19 cellular contexts compared by ENCODE assay signal in genomic region chr1:212962509-212962908, GRCh38.
"Had no signal": no experiment of that assay in that cellular context is flagged by ENCODE, and none has a peak within 500 bp of the region (broad histone marks: within the 10 kb centered on the region; RNA-seq: fewer than 3 reads in every experiment).

No MANE protein-coding gene starts in this region.

- H3K4me1 ChIP-seq: body of pancreas, lower lobe of right lung, parathyroid adenoma, testis had no signal

- H3K4me1 Mint-ChIP-seq: activated CD4-positive, alpha-beta memory T cell treated with anti-CD3 and anti-CD28 coated beads, Interleukin-2, amount 10 ng/mL, durations not matched to agents 7 days and 5 days; mesothelial cell of epicardium had no signal

- H3K79me2 ChIP-seq: parathyroid adenoma had no signal

- H3K27me3 Mint-ChIP-seq: type B pancreatic cell had no signal

- H3K27ac ChIP-seq: body of pancreas, lower lobe of right lung, parathyroid adenoma, testis had no signal

- H3K4me3 ChIP-seq: body of pancreas, lower lobe of right lung, testis had no signal

- H3K36me3 ChIP-seq: lower lobe of right lung had no signal

- H3K36me3 Mint-ChIP-seq: activated CD8-positive, alpha-beta memory T cell treated with anti-CD3 and anti-CD28 coated beads, Interleukin-2, amount 10 ng/mL, durations not matched to agents 7 days and 5 days had no signal

- ATAC-seq: activated CD8-positive, alpha-beta memory T cell treated with anti-CD3 and anti-CD28 coated beads, Interleukin-2, amount 10 ng/mL, durations not matched to agents 7 days and 5 days; body of pancreas; lower lobe of right lung; sciatic nerve; stimulated activated memory B cell treated with anti-CD40 and anti-IgM and Interleukin-4, amounts not matched to agents 10 μg/mL and 1 μg/mL and 100 μg/mL, for 72 hours had no signal

- H3K27me3 ChIP-seq: body of pancreas, testis had no signal

- FAIRE-seq: islet of Langerhans, TTC549 had no signal

- H3K9ac ChIP-seq: parathyroid adenoma had no signal

- H3K9me3 ChIP-seq: body of pancreas, lower lobe of right lung, testis had no signal

- H2AFZ ChIP-seq: parathyroid adenoma had no signal

- H3K27ac Mint-ChIP-seq: activated B cell treated with CpG ODN at 0.5 μM for 24 hours; activated CD4-positive, alpha-beta memory T cell treated with anti-CD3 and anti-CD28 coated beads, Interleukin-2, amount 10 ng/mL, durations not matched to agents 7 days and 5 days; activated CD8-positive, alpha-beta memory T cell treated with anti-CD3 and anti-CD28 coated beads, Interleukin-2, amount 10 ng/mL, durations not matched to agents 7 days and 5 days; activated T-helper 17 cell treated with anti-CD3 and anti-CD28 coated beads, Interleukin-2, amount 50 U/mL, for 72 hours; mesothelial cell of epicardium; nephron; stimulated activated memory B cell treated with anti-CD40 and anti-IgM and Interleukin-4, amounts not matched to agents 10 μg/mL and 1 μg/mL and 100 μg/mL, for 72 hours; type B pancreatic cell had no signal

- H3K9me3 Mint-ChIP-seq: activated B cell treated with CpG ODN at 0.5 μM for 24 hours; activated CD4-positive, alpha-beta memory T cell treated with anti-CD3 and anti-CD28 coated beads, Interleukin-2, amount 10 ng/mL, durations not matched to agents 7 days and 5 days; activated T-helper 17 cell treated with anti-CD3 and anti-CD28 coated beads, Interleukin-2, amount 50 U/mL, for 72 hours; mesothelial cell of epicardium; nephron; stimulated activated memory B cell treated with anti-CD40 and anti-IgM and Interleukin-4, amounts not matched to agents 10 μg/mL and 1 μg/mL and 100 μg/mL, for 72 hours; type B pancreatic cell had no signal

- H3K4me3 Mint-ChIP-seq: activated B cell treated with CpG ODN at 0.5 μM for 24 hours; activated CD4-positive, alpha-beta memory T cell treated with anti-CD3 and anti-CD28 coated beads, Interleukin-2, amount 10 ng/mL, durations not matched to agents 7 days and 5 days; activated CD8-positive, alpha-beta memory T cell treated with anti-CD3 and anti-CD28 coated beads, Interleukin-2, amount 10 ng/mL, durations not matched to agents 7 days and 5 days; activated T-helper 17 cell treated with anti-CD3 and anti-CD28 coated beads, Interleukin-2, amount 50 U/mL, for 72 hours; mesothelial cell of epicardium; nephron; stimulated activated memory B cell treated with anti-CD40 and anti-IgM and Interleukin-4, amounts not matched to agents 10 μg/mL and 1 μg/mL and 100 μg/mL, for 72 hours; type B pancreatic cell had no signal

- DNase-seq: activated B cell treated with CpG ODN at 0.5 μM for 24 hours; activated CD4-positive, alpha-beta memory T cell treated with anti-CD3 and anti-CD28 coated beads, Interleukin-2, amount 10 ng/mL, durations not matched to agents 7 days and 5 days; activated CD4-positive, alpha-beta T cell treated with anti-CD3 and anti-CD28 coated beads for 4 hours; activated CD8-positive, alpha-beta memory T cell treated with anti-CD3 and anti-CD28 coated beads, Interleukin-2, amount 10 ng/mL, durations not matched to agents 7 days and 5 days; activated naive CD4-positive, alpha-beta T cell treated with Interleukin-2 at 50 U/mL for 16 hours; activated T-cell treated with anti-CD3 and anti-CD28 coated beads, Interleukin-2, amount 50 U/mL, for 1 hour; body of pancreas; lower lobe of right lung; stimulated activated CD4-positive, alpha-beta T cell treated with anti-CD3 and anti-CD28 coated beads, Interleukin-4, amount 100 ng/mL, for 24 hours; testis had no signal
